ENCODE assay signal across 30 cellular contexts in the genomic region with DNA sequence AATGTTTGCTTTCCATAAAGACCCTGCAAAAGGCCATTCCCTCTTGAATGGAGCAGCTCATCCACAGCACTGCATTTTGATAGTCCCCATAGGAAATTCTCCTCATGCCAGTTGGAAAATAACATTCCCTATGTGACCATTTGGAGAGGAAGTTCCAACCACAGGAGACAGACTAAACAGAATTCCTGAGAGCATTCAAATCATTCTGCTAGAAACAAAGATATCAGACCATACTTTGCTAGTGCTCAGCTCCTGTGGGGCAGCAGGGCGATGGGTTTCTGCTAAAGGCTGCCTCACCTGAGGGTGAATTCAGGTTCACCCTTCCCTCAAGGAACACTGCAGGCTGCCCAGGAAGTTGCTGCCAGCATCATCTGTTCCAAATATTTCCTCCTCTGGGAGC. TPM values are rescaled to one million over a fixed set of nuclear protein-coding genes. Genes with fewer than 3 reads are reported as not detected.
DNase-seq lines count a peak whose midpoint lies in the region; FAIRE-seq and TF ChIP-seq lines count a peak whose summit lies in the region.
"Had no signal": no experiment of that assay in that cellular context is flagged by ENCODE, and none has a peak within 500 bp of the region (broad histone marks: within the 10 kb centered on the region; RNA-seq: fewer than 3 reads in every experiment).

No MANE protein-coding gene starts in this region.

- H3K9me3 ChIP-seq in astrocyte (ENCODE audit: insufficient read depth, low read depth, low read length) = no peaks in the 10 kb centered on the region
- no peaks in the 10 kb centered on the region for H3K9me3 ChIP-seq in trophoblast cell (ENCODE audit: insufficient read depth, low read depth, low read length)
- H3K9me3 ChIP-seq: esophagus muscularis mucosa, gastroesophageal sphincter, MG63, tibial nerve had no signal

- TF ChIP-seq CTCF in astrocyte (IDR thresholded peaks at IDR 0.05; ENCODE audit: insufficient read depth, low read depth, low read length) (no peak), fibroblast of the aortic adventitia (IDR thresholded peaks at IDR 0.05; ENCODE audit: insufficient read depth, low read length) (no peak)

- H3K9me3 Mint-ChIP-seq in astrocyte (ENCODE audit: unreplicated experiment) = peaks cover 2% of the 10 kb centered on the region
- no peaks in the 10 kb centered on the region for H3K9me3 Mint-ChIP-seq in immature natural killer cell
- H3K9me3 Mint-ChIP-seq: activated CD4-positive, alpha-beta memory T cell treated with anti-CD3 and anti-CD28 coated beads, Interleukin-2, amount 10 ng/mL, durations not matched to agents 7 days and 5 days; activated naive CD4-positive, alpha-beta T cell treated with anti-CD3 and anti-CD28 coated beads, Interleukin-2, amount 50 U/mL, for 24 hours; CD14-positive monocyte; memory B cell; T-helper 1 cell treated with Interleukin-12 subunit alpha and Interleukin-12 subunit beta and Interleukin-4 antibody, amounts not matched to agents 30 μg/mL and 1 μg/mL, for 36 hours had no signal

- H4K20me1 ChIP-seq in astrocyte (ENCODE audit: insufficient read depth, low read length) = no peaks in the 10 kb centered on the region

- H3K27ac Mint-ChIP-seq in astrocyte (ENCODE audit: unreplicated experiment) = peak overlapping the region; percentile 70
- no peak overlapping the region for H3K27ac Mint-ChIP-seq in immature natural killer cell
- H3K27ac Mint-ChIP-seq: activated CD4-positive, alpha-beta memory T cell treated with anti-CD3 and anti-CD28 coated beads, Interleukin-2, amount 10 ng/mL, durations not matched to agents 7 days and 5 days; activated naive CD4-positive, alpha-beta T cell treated with anti-CD3 and anti-CD28 coated beads, Interleukin-2, amount 50 U/mL, for 24 hours; CD14-positive monocyte; memory B cell; progenitor cell of endocrine pancreas; T-helper 1 cell treated with Interleukin-12 subunit alpha and Interleukin-12 subunit beta and Interleukin-4 antibody, amounts not matched to agents 30 μg/mL and 1 μg/mL, for 36 hours had no signal

- H4K91ac ChIP-seq in trophoblast cell (ENCODE audit: low read depth, low read length) = no peak overlapping the region

- no peak overlapping the region for H2BK120ac ChIP-seq in trophoblast cell (ENCODE audit: insufficient read depth, low read length, poor library complexity)

- H3K36me3 ChIP-seq in astrocyte (ENCODE audit: insufficient read depth, low read length) (no peaks in the 10 kb centered on the region), trophoblast cell (ENCODE audit: control insufficient read depth in 1 of 2, insufficient read depth in 2 of 2, low read length in 2 of 2) (no peaks in the 10 kb centered on the region)
- H3K36me3 ChIP-seq: esophagus muscularis mucosa, gastroesophageal sphincter, MG63, tibial nerve had no signal

- H2BK12ac ChIP-seq in trophoblast cell (ENCODE audit: low read length) = no peak overlapping the region

- H3K9ac ChIP-seq in astrocyte (ENCODE audit: low read length) (no peak overlapping the region), trophoblast cell (ENCODE audit: low read length) (no peak overlapping the region)

- no peak overlapping the region for H4K8ac ChIP-seq in trophoblast cell (ENCODE audit: low read depth, low read length)

- H3K4me3 Mint-ChIP-seq in astrocyte (ENCODE audit: unreplicated experiment) (no peak overlapping the region), immature natural killer cell (no peak overlapping the region)
- H3K4me3 Mint-ChIP-seq: activated CD4-positive, alpha-beta memory T cell treated with anti-CD3 and anti-CD28 coated beads, Interleukin-2, amount 10 ng/mL, durations not matched to agents 7 days and 5 days; activated naive CD4-positive, alpha-beta T cell treated with anti-CD3 and anti-CD28 coated beads, Interleukin-2, amount 50 U/mL, for 24 hours; CD14-positive monocyte; memory B cell; T-helper 1 cell treated with Interleukin-12 subunit alpha and Interleukin-12 subunit beta and Interleukin-4 antibody, amounts not matched to agents 30 μg/mL and 1 μg/mL, for 36 hours had no signal

- WGBS in trophoblast cell (ENCODE audit: extremely low coverage, insufficient coverage, insufficient read length) = no CpG with 5 or more reads among the region's 1 CpG

- peaks cover 6% of the 10 kb centered on the region for H3K79me1 ChIP-seq in trophoblast cell (ENCODE audit: low read length)

- FAIRE-seq in astrocyte (lab: Jason Lieb, UNC) = no peak

- H3K4me1 Mint-ChIP-seq in astrocyte (ENCODE audit: low read depth, unreplicated experiment) (peaks cover 35% of the 10 kb centered on the region), immature natural killer cell (no peaks in the 10 kb centered on the region)
- H3K4me1 Mint-ChIP-seq: activated CD4-positive, alpha-beta memory T cell treated with anti-CD3 and anti-CD28 coated beads, Interleukin-2, amount 10 ng/mL, durations not matched to agents 7 days and 5 days; activated naive CD4-positive, alpha-beta T cell treated with anti-CD3 and anti-CD28 coated beads, Interleukin-2, amount 50 U/mL, for 24 hours; CD14-positive monocyte had no signal

- H3K79me2 ChIP-seq in astrocyte (ENCODE audit: insufficient read depth, low read length) (no peaks in the 10 kb centered on the region), trophoblast cell (ENCODE audit: control insufficient read depth, insufficient read depth, low read length, poor library complexity) (peaks cover 2% of the 10 kb centered on the region)

- H3K18ac ChIP-seq in trophoblast cell (ENCODE audit: low read length) = no peak overlapping the region

- H3K4me3 ChIP-seq in astrocyte (ENCODE audit: insufficient read depth, low read depth, low read length) (no peak overlapping the region), fibroblast of the aortic adventitia (ENCODE audit: low read depth, low read length) (no peak overlapping the region), trophoblast cell (ENCODE audit: low read depth, low read length) (no peak overlapping the region)
- H3K4me3 ChIP-seq: esophagus muscularis mucosa, gastroesophageal sphincter, MG63, tibial nerve had no signal

- H3K4ac ChIP-seq in trophoblast cell (ENCODE audit: low read depth, low read length) = no peak overlapping the region

- H2BK5ac ChIP-seq in trophoblast cell (ENCODE audit: low read depth, low read length, poor library complexity) = no peak overlapping the region

- H2AFZ ChIP-seq in astrocyte (ENCODE audit: low read depth, low read length) (peak overlapping the region; percentile 20), trophoblast cell (ENCODE audit: insufficient read depth, low read length, poor library complexity) (no peak overlapping the region)

- H3K27ac ChIP-seq in astrocyte (ENCODE audit: low read depth, low read length) (no peak overlapping the region), trophoblast cell (ENCODE audit: low read depth, low read length) (no peak overlapping the region)
- H3K27ac ChIP-seq: esophagus muscularis mucosa, gastroesophageal sphincter, HL-60 had no signal

- H3K27me3 ChIP-seq in astrocyte (ENCODE audit: insufficient read depth, low read length) (no peaks in the 10 kb centered on the region), trophoblast cell (ENCODE audit: insufficient read depth, low read length) (no peaks in the 10 kb centered on the region)
- H3K27me3 ChIP-seq: esophagus muscularis mucosa, gastroesophageal sphincter, MG63, tibial nerve had no signal

- H3K14ac ChIP-seq in trophoblast cell (ENCODE audit: low read length) = no peak overlapping the region

- H2AK5ac ChIP-seq in trophoblast cell (ENCODE audit: low read length) = no peak overlapping the region

- peaks cover 12% of the 10 kb centered on the region for H3K4me1 ChIP-seq in astrocyte (ENCODE audit: insufficient read depth, low read length)
- H3K4me1 ChIP-seq in trophoblast cell (ENCODE audit: control insufficient read depth in 1 of 2, insufficient read depth in 2 of 2, low read length in 2 of 2) = peaks cover 13 to 20% of the 10 kb centered on the region in 2 experiments
- H3K4me1 ChIP-seq: gastroesophageal sphincter had no signal

- no peak overlapping the region for H4K12ac ChIP-seq in trophoblast cell (ENCODE audit: low read depth, low read length)

- H3K36me3 Mint-ChIP-seq in astrocyte (ENCODE audit: low read depth, unreplicated experiment) (no peaks in the 10 kb centered on the region), immature natural killer cell (no peaks in the 10 kb centered on the region)
- H3K36me3 Mint-ChIP-seq: activated naive CD4-positive, alpha-beta T cell treated with anti-CD3 and anti-CD28 coated beads, Interleukin-2, amount 50 U/mL, for 24 hours; CD14-positive monocyte; memory B cell had no signal

- peak; percentile 31 for DNase-seq in EL
- DNase-seq in astrocyte (ENCODE audit: low read depth) = peak; percentile 78
- peak; percentile 39 for DNase-seq in fibroblast of the aortic adventitia (ENCODE audit: low read depth)
- DNase-seq in trophoblast cell = peak; percentile 57 to 82
- DNase-seq in hepatic stellate cell (ENCODE audit: low spot score) = no peak
- DNase-seq in immature natural killer cell = no peak
- DNase-seq in T-helper 1 cell = no peak
- DNase-seq: activated CD4-positive, alpha-beta memory T cell treated with anti-CD3 and anti-CD28 coated beads, Interleukin-2, amount 10 ng/mL, durations not matched to agents 7 days and 5 days; activated CD4-positive, CD25-positive, alpha-beta regulatory T cell treated with anti-CD3 and anti-CD28 coated beads, Interleukin-2, amount 50 U/mL, for 72 hours; activated CD8-positive, alpha-beta memory T cell treated with anti-CD3 and anti-CD28 coated beads, Interleukin-2, amount 50 U/mL, for 4 hours; anterior cingulate cortex; cortex of kidney; GDM1; hippocampal formation; KG1; left colon; MG63; NCI-H2029; NCI-H526; OCI-M1; stimulated activated CD4-positive, alpha-beta T cell treated with anti-CD3 and anti-CD28 coated beads, Interleukin-4, amount 100 ng/mL, for 1 hour had no signal

- peak overlapping the region; percentile 54 for H3K4me2 ChIP-seq in astrocyte (ENCODE audit: low read length)
- H3K4me2 ChIP-seq in trophoblast cell (ENCODE audit: low read length) = no peak overlapping the region

- no peaks in the 10 kb centered on the region for H3K27me3 Mint-ChIP-seq in astrocyte (ENCODE audit: low read depth, unreplicated experiment)
- H3K27me3 Mint-ChIP-seq in immature natural killer cell (ENCODE audit: low read depth in 3 of 3) = peaks cover 0 to 4% (median 1%) of the 10 kb centered on the region in 3 donors
- H3K27me3 Mint-ChIP-seq: progenitor cell of endocrine pancreas had no signal

- H3K23ac ChIP-seq in trophoblast cell (ENCODE audit: low read length) = no peak overlapping the region

RNA-seq across cellular contexts. Expression of a gene that starts 58.8 kb away (rescaled TPM):
- total RNA-seq in astrocyte (2.5 and 4.4 TPM in 2 replicates), fibroblast of the aortic adventitia (ENCODE audit: low replicate concordance) (1.6 and 3.5 TPM in 2 replicates)
- polyA plus RNA-seq in trophoblast cell (2013) = 4.3 and 4.5 TPM in 2 replicates
- polyA plus RNA-seq in immature natural killer cell = under 1 TPM; 0.06 to 0.18 (median 0.12) TPM
- total RNA-seq: activated CD4-positive, alpha-beta memory T cell treated with anti-CD3 and anti-CD28 coated beads, Interleukin-2, amount 10 ng/mL, durations not matched to agents 7 days and 5 days had no signal

Comparison
In these comparisons a context has a peak if more than half of its experiments do, and no peak if none do; other contexts are left out.
1. DNase-seq: peak in EL (single experiment), astrocyte (single experiment), fibroblast of the aortic adventitia (single experiment) and trophoblast cell (2 of 2); none in hepatic stellate cell (single experiment), immature natural killer cell (0 of 3) and T-helper 1 cell (0 of 5).